Comparison of ENCODE assay signal across 6 cellular contexts in the genomic region with DNA sequence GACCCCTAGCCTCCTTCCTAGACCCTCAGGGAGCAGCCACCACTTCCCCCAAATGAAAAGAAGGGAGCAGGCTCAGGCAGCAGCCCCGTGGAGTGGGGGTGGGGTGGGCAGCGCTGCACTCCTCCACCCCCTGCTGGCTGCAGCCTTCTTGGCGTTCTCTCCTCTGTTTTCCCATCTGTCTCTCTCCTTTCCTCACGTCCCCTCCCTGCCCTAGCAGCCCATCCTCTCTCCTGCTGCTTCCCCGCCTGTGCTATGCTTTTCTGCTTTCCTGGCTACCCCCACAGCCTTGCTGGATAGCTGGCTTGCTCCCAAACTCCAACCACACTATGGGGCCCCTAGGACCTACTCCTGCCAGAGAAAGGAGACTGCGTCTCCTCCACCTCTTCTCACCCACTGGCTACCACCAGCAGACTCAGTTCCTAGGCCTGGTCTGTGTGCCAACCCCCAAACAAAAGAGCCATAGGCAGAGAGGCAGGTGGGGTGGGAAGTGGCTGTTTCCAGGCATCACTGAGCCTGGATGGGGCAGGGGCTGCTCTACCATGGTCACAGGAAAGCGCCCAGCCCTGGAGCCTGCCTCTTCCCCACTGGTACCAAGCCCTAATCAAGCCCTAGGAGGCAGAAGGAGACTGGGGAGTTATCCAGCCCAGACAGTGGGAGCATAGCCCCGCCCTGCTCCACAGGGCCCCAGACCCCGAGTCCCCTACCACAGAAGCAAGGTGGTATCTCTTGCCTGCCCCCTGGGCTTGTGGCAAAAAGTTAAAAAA. TPM values are rescaled to one million over a fixed set of nuclear protein-coding genes. Genes with fewer than 3 reads are reported as not detected.
DNase-seq lines count a peak whose midpoint lies in the region; ATAC-seq and TF ChIP-seq lines count a peak whose summit lies in the region.

No MANE protein-coding gene starts in this region.

- peak; percentile 32 for TF ChIP-seq CTCF in psoas muscle (IDR thresholded peaks at IDR 0.05)

- no peaks in the 10 kb centered on the region for H3K9me3 Mint-ChIP-seq in activated T-cell treated with anti-CD3 and anti-CD28 coated beads, Interleukin-2, amount 50 U/mL, for 4 hours

- 41 to 46% (median 43%) methylated on average over 9 of the region's 9 CpGs for WGBS in psoas muscle, 3 donors

- DNase-seq in HuH-7.5 (ENCODE audit: low spot score) (peak; percentile 86), adipocyte (ENCODE audit: low read depth) (peak; percentile 57), psoas muscle (peak in 1 of 2 donors; percentile 36), middle frontal gyrus (ENCODE audit: extremely low spot score, low spot score) (no peak)
- no peak for DNase-seq in activated T-cell treated with anti-CD3 and anti-CD28 coated beads, Interleukin-2, amount 50 U/mL, for 4 hours

- peaks cover 28% of the 10 kb centered on the region for H3K27me3 ChIP-seq in adipocyte (replicated peaks; ENCODE audit: control insufficient read depth, insufficient read depth, low read length)
- H3K27me3 ChIP-seq in psoas muscle (ENCODE audit: insufficient read depth in 3 of 3, low read length in 2 of 3): no peaks in the 10 kb centered on the region

- intact Hi-C loops in psoas muscle (cut with DNase I): no loop called here

- H3K27me3 Mint-ChIP-seq in activated T-cell treated with anti-CD3 and anti-CD28 coated beads, Interleukin-2, amount 50 U/mL, for 4 hours (ENCODE audit: low read depth): peaks cover 10% of the 10 kb centered on the region

- peaks cover 7% of the 10 kb centered on the region for H3K4me1 Mint-ChIP-seq in activated T-cell treated with anti-CD3 and anti-CD28 coated beads, Interleukin-2, amount 50 U/mL, for 4 hours (ENCODE audit: low read depth)

- H3K36me3 ChIP-seq in adipocyte (ENCODE audit: control insufficient read depth, insufficient read depth, low read length, severe bottlenecking) (no peaks in the 10 kb centered on the region), psoas muscle (ENCODE audit: insufficient read depth in 1 of 2, low read depth in 1 of 2) (no peaks in the 10 kb centered on the region)

- no peak overlapping the region for H3K4me3 Mint-ChIP-seq in activated T-cell treated with anti-CD3 and anti-CD28 coated beads, Interleukin-2, amount 50 U/mL, for 4 hours

- no peak overlapping the region for H3K9ac ChIP-seq in adipocyte (ENCODE audit: low read length)

- peaks cover 24% of the 10 kb centered on the region for H3K4me1 ChIP-seq in adipocyte (ENCODE audit: control insufficient read depth, insufficient read depth, low read length)
- peaks cover 19% of the 10 kb centered on the region for H3K4me1 ChIP-seq in psoas muscle

- H3K9me3 ChIP-seq in adipocyte (ENCODE audit: control insufficient read depth, low read length) (no peaks in the 10 kb centered on the region), psoas muscle (no peaks in the 10 kb centered on the region)

- H3K4me3 ChIP-seq in adipocyte (ENCODE audit: low read length): no peak overlapping the region
- H3K4me3 ChIP-seq in psoas muscle: no peak overlapping the region

- no peaks in the 10 kb centered on the region for H3K36me3 Mint-ChIP-seq in activated T-cell treated with anti-CD3 and anti-CD28 coated beads, Interleukin-2, amount 50 U/mL, for 4 hours (ENCODE audit: insufficient read depth)

- peak in 3 of 4 donors; percentile 29 to 45 (median 41) for ATAC-seq in psoas muscle
- ATAC-seq in HG02970 (IDR thresholded peaks at IDR 0.05; ENCODE audit: low FRiP score, unreplicated experiment): no peak
- ATAC-seq in activated T-cell treated with anti-CD3 and anti-CD28 coated beads, Interleukin-2, amount 50 U/mL, for 4 hours: no peak

- H3K27ac ChIP-seq in psoas muscle: no peak overlapping the region

RNA-seq across cellular contexts. Expression of a gene that starts 3.4 kb away (rescaled TPM):
- 1 to 10 TPM in 1 of 4 donors, under 1 TPM in 3; 0.05 to 2.4 (median 0.72) TPM for total RNA-seq in psoas muscle
- polyA plus RNA-seq in psoas muscle: under 1 TPM; 0.42 to 0.79 (median 0.52) TPM
- total RNA-seq in activated T-cell treated with anti-CD3 and anti-CD28 coated beads, Interleukin-2, amount 50 U/mL, for 4 hours: under 1 TPM; 0.03 to 0.26 (median 0.08) TPM

RNA-seq across cellular contexts. Expression of a gene that starts 3.8 kb away (rescaled TPM):
- not detected for total RNA-seq in psoas muscle
- polyA plus RNA-seq in psoas muscle: 1 to 10 TPM in 2 of 3 donors, under 1 TPM in 1; 0.49 to 4.8 (median 1.4) TPM
- under 1 TPM in 1 of 3 donors, not detected in 2; 0.54 TPM for total RNA-seq in activated T-cell treated with anti-CD3 and anti-CD28 coated beads, Interleukin-2, amount 50 U/mL, for 4 hours

RNA-seq across cellular contexts. Expression of a gene that starts 13.9 kb away (rescaled TPM):
- 100 to 1,000 TPM in 3 of 4 donors, 10 to 100 TPM in 1; 87.0 to 161 (median 129) TPM for total RNA-seq in psoas muscle
- polyA plus RNA-seq in psoas muscle: 10 to 100 TPM; 14.5 to 50.5 (median 23.2) TPM
- under 1 TPM; 0.13 to 0.30 (median 0.25) TPM for total RNA-seq in activated T-cell treated with anti-CD3 and anti-CD28 coated beads, Interleukin-2, amount 50 U/mL, for 4 hours

RNA-seq across cellular contexts. Expression of a gene that starts 27.9 kb away (rescaled TPM):
- total RNA-seq in psoas muscle: 10 to 100 TPM in 2 of 4 donors, 1 to 10 TPM in 2; 7.7 to 21.3 (median 11.6) TPM
- 10 to 100 TPM; 11.5 to 21.5 (median 18.7) TPM for polyA plus RNA-seq in psoas muscle
- 10 to 100 TPM; 22.6 to 37.0 (median 29.1) TPM for total RNA-seq in activated T-cell treated with anti-CD3 and anti-CD28 coated beads, Interleukin-2, amount 50 U/mL, for 4 hours

RNA-seq across cellular contexts. Expression of a gene that starts 31.1 kb away (rescaled TPM):
- total RNA-seq in psoas muscle: 10 to 100 TPM; 22.3 to 32.4 (median 28.9) TPM
- 10 to 100 TPM in 1 of 3 donors, 1 to 10 TPM in 2; 5.8 to 14.5 (median 7.9) TPM for polyA plus RNA-seq in psoas muscle
- 10 to 100 TPM; 11.4 to 13.3 (median 13.3) TPM for total RNA-seq in activated T-cell treated with anti-CD3 and anti-CD28 coated beads, Interleukin-2, amount 50 U/mL, for 4 hours

Comparison
In these comparisons a context has a peak if more than half of its experiments do, and no peak if none do; other contexts are left out.
1. DNase-seq: peak in HuH-7.5 (single experiment) and adipocyte (single experiment); none in middle frontal gyrus (single experiment) and activated T-cell treated with anti-CD3 and anti-CD28 coated beads, Interleukin-2, amount 50 U/mL, for 4 hours (single experiment).
2. ATAC-seq: peak in psoas muscle (3 of 4); none in HG02970 (single experiment) and activated T-cell treated with anti-CD3 and anti-CD28 coated beads, Interleukin-2, amount 50 U/mL, for 4 hours (0 of 2).
3. RNA of a gene that starts 13.9 kb away (total RNA-seq): 87.0 to 161 TPM in psoas muscle; 0.13 to 0.30 TPM in activated T-cell treated with anti-CD3 and anti-CD28 coated beads, Interleukin-2, amount 50 U/mL, for 4 hours; every median in the first group is over 10 times any median in the second.